26 cellular contexts compared by ENCODE assay signal in the genomic region with DNA sequence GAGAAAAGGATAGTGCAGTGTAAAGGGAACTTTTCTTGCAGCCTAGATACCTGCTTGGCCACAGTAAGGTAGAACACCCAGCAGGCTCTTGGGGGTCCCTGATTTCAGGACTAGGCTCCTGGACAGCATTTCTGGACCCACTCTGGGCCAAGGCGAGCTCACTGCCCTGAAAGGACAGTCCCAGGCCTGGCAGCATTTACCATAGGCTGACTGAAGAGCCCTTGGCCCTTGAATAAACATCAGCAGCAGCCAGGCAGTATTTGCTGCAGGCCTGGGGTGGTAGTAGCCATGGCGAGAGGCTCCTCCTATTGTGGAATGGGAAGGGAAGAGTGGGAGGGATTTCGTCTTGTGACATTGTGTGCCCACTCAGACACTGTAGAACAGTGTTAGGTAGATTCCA.
DNase-seq lines count a peak whose midpoint lies in the region; ATAC-seq and TF ChIP-seq lines count a peak whose summit lies in the region.
"Had no signal": no experiment of that assay in that cellular context is flagged by ENCODE, and none has a peak within 500 bp of the region (broad histone marks: within the 10 kb centered on the region; RNA-seq: fewer than 3 reads in every experiment).

No MANE protein-coding gene starts in this region.

- TF ChIP-seq POLR2A in esophagus muscularis mucosa (IDR thresholded peaks at IDR 0.05; ENCODE audit: low read depth): no peak

- no peak overlapping the region for H3K9ac ChIP-seq in mesendoderm (ENCODE audit: low read length)

- H3K4me1 Mint-ChIP-seq in GM23338: peaks cover 2% of the 10 kb centered on the region; the same call in 1 of the 3 replicates
- H3K4me1 Mint-ChIP-seq: CD4-positive, alpha-beta memory T cell; naive thymus-derived CD8-positive, alpha-beta T cell had no signal

- H3K27ac ChIP-seq in GM23338 (ENCODE audit: low read depth) (no peak overlapping the region), mesendoderm (ENCODE audit: low read depth, low read length) (no peak overlapping the region), esophagus muscularis mucosa (replicated peaks in 1 of 4) (no peak overlapping the region)
- H3K27ac ChIP-seq: stomach, tibial artery had no signal

- no peaks in the 10 kb centered on the region for H3K9me3 ChIP-seq in esophagus muscularis mucosa
- H3K9me3 ChIP-seq: stomach, tibial artery had no signal

- H3K4me1 ChIP-seq in GM23338 (ENCODE audit: insufficient read depth): no peaks in the 10 kb centered on the region
- no peaks in the 10 kb centered on the region for H3K4me1 ChIP-seq in mesendoderm (ENCODE audit: control insufficient read depth, low read depth, low read length)
- no peaks in the 10 kb centered on the region for H3K4me1 ChIP-seq in esophagus muscularis mucosa
- H3K4me1 ChIP-seq: stomach, tibial artery had no signal

- TF ChIP-seq EP300 in esophagus muscularis mucosa (IDR thresholded peaks at IDR 0.05): no peak

- H3K36me3 ChIP-seq in GM23338 (ENCODE audit: insufficient read depth) (no peaks in the 10 kb centered on the region), mesendoderm (ENCODE audit: control insufficient read depth, insufficient read depth, low read length) (no peaks in the 10 kb centered on the region), esophagus muscularis mucosa (no peaks in the 10 kb centered on the region)
- H3K36me3 ChIP-seq: stomach, tibial artery had no signal

- no peak overlapping the region for H3K27ac Mint-ChIP-seq in GM23338
- H3K27ac Mint-ChIP-seq: CD4-positive, alpha-beta memory T cell; naive thymus-derived CD8-positive, alpha-beta T cell had no signal

- H3K4me3 ChIP-seq in GM23338: no peak overlapping the region
- no peak overlapping the region for H3K4me3 ChIP-seq in mesendoderm (ENCODE audit: low read length)
- H3K4me3 ChIP-seq in esophagus muscularis mucosa: no peak overlapping the region
- H3K4me3 ChIP-seq: K562, stomach, tibial artery had no signal

- H4K20me1 ChIP-seq in GM23338 (replicated peaks; ENCODE audit: insufficient read depth): no peaks in the 10 kb centered on the region

- H3K36me3 Mint-ChIP-seq in GM23338 (ENCODE audit: low read depth): no peaks in the 10 kb centered on the region
- H3K36me3 Mint-ChIP-seq: brain; CD4-positive, alpha-beta memory T cell; naive thymus-derived CD8-positive, alpha-beta T cell had no signal

- no peak overlapping the region for H3K18ac ChIP-seq in mesendoderm (ENCODE audit: low read length)

- no peak overlapping the region for H2BK5ac ChIP-seq in mesendoderm (ENCODE audit: low read length)

- H3K4ac ChIP-seq in mesendoderm (ENCODE audit: low read depth, low read length): no peak overlapping the region

- H3F3A ChIP-seq in GM23338 (replicated peaks; ENCODE audit: low read depth): no peaks in the 10 kb centered on the region

- no peak overlapping the region for H4K5ac ChIP-seq in mesendoderm (ENCODE audit: low read length)

- no peak overlapping the region for H3K23ac ChIP-seq in mesendoderm (ENCODE audit: low read length)

- no peak overlapping the region for H4K8ac ChIP-seq in mesendoderm (ENCODE audit: low read depth, low read length)

- TF ChIP-seq CTCF in GM23338 (conservative IDR thresholded peaks at IDR 0.05; ENCODE audit: low read depth in 2 of 2): no peak
- no peak for TF ChIP-seq CTCF in esophagus muscularis mucosa (IDR thresholded peaks at IDR 0.05)

- H3K27me3 ChIP-seq in GM23338 (ENCODE audit: insufficient read depth) (no peaks in the 10 kb centered on the region), mesendoderm (ENCODE audit: insufficient read depth, low read length, poor library complexity) (no peaks in the 10 kb centered on the region), esophagus muscularis mucosa (no peaks in the 10 kb centered on the region)
- H3K27me3 ChIP-seq: stomach had no signal

- ATAC-seq in GM23338: peak; percentile 81
- ATAC-seq: K562; naive thymus-derived CD8-positive, alpha-beta T cell; Panc1 had no signal

- no peaks in the 10 kb centered on the region for H3K79me2 ChIP-seq in GM23338 (replicated peaks; ENCODE audit: insufficient read depth)
- H3K79me2 ChIP-seq in mesendoderm (ENCODE audit: control insufficient read depth, insufficient read depth, low read length): no peaks in the 10 kb centered on the region

- no peaks in the 10 kb centered on the region for H3K9me2 ChIP-seq in GM23338 (ENCODE audit: insufficient read depth)

- H3K56ac ChIP-seq in mesendoderm (ENCODE audit: low read length): no peak overlapping the region

- no peaks in the 10 kb centered on the region for H3K27me3 Mint-ChIP-seq in GM23338 (ENCODE audit: insufficient read depth, low read depth, poor library complexity)
- H3K27me3 Mint-ChIP-seq: brain; CD4-positive, alpha-beta memory T cell; naive thymus-derived CD8-positive, alpha-beta T cell had no signal

- H3K4me2 ChIP-seq in GM23338: no peak overlapping the region
- no peak overlapping the region for H3K4me2 ChIP-seq in mesendoderm (ENCODE audit: low read length)

- H2AFZ ChIP-seq in GM23338: no peak overlapping the region

- H3K4me3 Mint-ChIP-seq in GM23338: no peak overlapping the region
- H3K4me3 Mint-ChIP-seq: brain; CD4-positive, alpha-beta memory T cell; naive thymus-derived CD8-positive, alpha-beta T cell had no signal

- no peak overlapping the region for H2AK5ac ChIP-seq in mesendoderm (ENCODE audit: low read length)

- no peaks in the 10 kb centered on the region for H3K79me1 ChIP-seq in mesendoderm (ENCODE audit: low read length)

- peak; percentile 22 for DNase-seq in NCI-H1436 (lab: John Stamatoyannopoulos, UW)
- no peak for DNase-seq in NCI-H1436 treated with DMSO at 0.1 percent for 48 hours (lab: John Stamatoyannopoulos, UW)
- DNase-seq in GM23338 (ENCODE audit: low spot score): peak; percentile 34
- peak; percentile 81 to 82 for DNase-seq in SHP77 (lab: John Stamatoyannopoulos, UW)
- DNase-seq in mesendoderm: peak; percentile 46
- DNase-seq in esophagus muscularis mucosa (ENCODE audit: extremely low spot score): no peak
- no peak for DNase-seq in NCI-H1694 (lab: John Stamatoyannopoulos, UW)
- DNase-seq in posterior cingulate gyrus: no peak
- DNase-seq: 8988T; activated CD4-positive, alpha-beta T cell treated with anti-CD3 and anti-CD28 coated beads, Interleukin-2, amount 50 U/mL, for 48 hours; activated CD4-positive, CD25-positive, alpha-beta regulatory T cell; activated naive CD4-positive, alpha-beta T cell treated with Interleukin-2 at 50 U/mL for 16 hours; AML-193; CD4-positive, alpha-beta memory T cell; cerebellar nuclear complex; DMS79 treated with DMSO at 0.1 percent for 48 hours; HCEC 1CT; naive thymus-derived CD8-positive, alpha-beta T cell; NCI-H187 treated with DMSO at 0.1 percent for 48 hours; NCI-H524 treated with DMSO at 0.1 percent for 48 hours; stomach; T-helper 1 cell; tibial artery had no signal

- no peak overlapping the region for H2BK120ac ChIP-seq in mesendoderm (ENCODE audit: low read depth, low read length)

- intact Hi-C loops in esophagus muscularis mucosa (cut with DNase I) (no loop called here), posterior cingulate gyrus (cut with DNase I) (no loop called here)

- H2BK15ac ChIP-seq in mesendoderm (replicated peaks; ENCODE audit: low read depth): no peak overlapping the region

- no CpG with 5 or more reads among the region's 3 CpGs for WGBS in mesendoderm (ENCODE audit: extremely low coverage, insufficient coverage, low lambda C conversion rate)
- WGBS in esophagus muscularis mucosa: 100% methylated on average over 1 of the region's 3 CpGs

- H3K9me3 Mint-ChIP-seq in GM23338: no peaks in the 10 kb centered on the region
- H3K9me3 Mint-ChIP-seq: brain; naive thymus-derived CD8-positive, alpha-beta T cell had no signal

TF ChIP-seq in GM23338, 12 proteins besides CTCF, POLR2A, EP300 and RAD21:
- TF ChIP-seq EZH2 (IDR thresholded peaks at IDR 0.05; ENCODE audit: low read depth, unreplicated experiment) (no peak), ZNF331 (CRISPR knock-in tag; IDR thresholded peaks at IDR 0.05; ENCODE audit: low read depth) (no peak), CREB1 (CRISPR knock-in tag; IDR thresholded peaks at IDR 0.05; ENCODE audit: low read depth) (no peak), JUNB (IDR thresholded peaks at IDR 0.05; ENCODE audit: unreplicated experiment) (no peak), REST (IDR thresholded peaks at IDR 0.05; ENCODE audit: unreplicated experiment) (peak; percentile 62), ZNF114 (CRISPR knock-in tag; IDR thresholded peaks at IDR 0.05) (no peak), STAT1 (IDR thresholded peaks at IDR 0.05; ENCODE audit: unreplicated experiment) (no peak), EZH2phosphoT487 (IDR thresholded peaks at IDR 0.05; ENCODE audit: unreplicated experiment) (no peak), NANOG (IDR thresholded peaks at IDR 0.05; ENCODE audit: borderline replicate concordance) (no peak)

Comparison
In these comparisons a context has a peak if more than half of its experiments do, and no peak if none do; other contexts are left out.
1. DNase-seq: peak in NCI-H1436 (single experiment), GM23338 (single experiment), SHP77 (2 of 2) and mesendoderm (single experiment); none in NCI-H1436 treated with DMSO at 0.1 percent for 48 hours (single experiment), esophagus muscularis mucosa (single experiment), NCI-H1694 (single experiment) and posterior cingulate gyrus (0 of 10).